12 cellular contexts compared by ENCODE assay signal in the genomic region with DNA sequence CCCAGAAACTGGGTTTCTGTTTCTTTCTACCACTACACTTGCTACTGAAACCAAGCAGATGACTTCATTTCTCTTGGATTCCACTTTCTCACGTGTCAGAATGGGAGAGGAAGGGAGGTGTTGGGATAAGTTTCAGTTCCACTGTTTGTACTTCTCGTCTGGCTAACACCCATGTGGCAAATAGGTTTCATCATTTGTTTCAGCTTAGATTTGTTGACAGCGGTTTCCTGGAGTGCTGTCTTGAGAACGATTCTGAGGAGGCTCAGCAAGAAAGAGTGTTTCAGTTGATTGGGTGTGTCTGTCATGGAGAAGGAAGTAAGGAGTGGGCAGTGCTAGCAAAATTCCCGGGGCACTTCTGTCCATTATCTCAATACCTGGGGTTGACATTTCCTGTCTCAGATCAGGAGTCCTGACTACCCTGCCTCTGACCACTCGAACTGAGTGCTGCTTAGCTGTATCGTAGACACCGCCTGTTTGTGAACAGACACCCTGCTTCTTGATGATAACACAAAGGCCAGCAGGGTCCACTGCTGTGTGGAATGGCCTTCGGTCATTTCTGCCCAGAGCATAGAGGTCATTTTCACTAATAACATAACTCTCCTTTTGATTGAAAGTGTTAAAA. TPM values are rescaled to one million over a fixed set of nuclear protein-coding genes. Genes with fewer than 3 reads are reported as not detected.
DNase-seq lines count a peak whose midpoint lies in the region; ATAC-seq, FAIRE-seq and TF ChIP-seq lines count a peak whose summit lies in the region.
"Not testable (repeated sequence)": the region's sequence is repeated elsewhere in the genome, so short reads cannot be mapped to it uniquely, and the experiment has no call there.
"Had no signal": no experiment of that assay in that cellular context is flagged by ENCODE, and none has a peak within 500 bp of the region (broad histone marks: within the 10 kb centered on the region; RNA-seq: fewer than 3 reads in every experiment).

No MANE protein-coding gene starts in this region.

- H4K8ac ChIP-seq in IMR-90 (ENCODE audit: low read depth in 2 of 2, low read length in 2 of 2) = not testable (repeated sequence)

- not testable (repeated sequence) for H3K27me3 ChIP-seq in IMR-90 (ENCODE audit: control insufficient read depth, insufficient read depth, low read length); K562 (ENCODE audit: control insufficient read depth in 2 of 2, insufficient read depth in 2 of 2, low read length in 2 of 2); lung (ENCODE audit: control insufficient read depth, insufficient read depth); pancreas; upper lobe of left lung

- H4K20me1 ChIP-seq in IMR-90 (ENCODE audit: insufficient read depth, low read length); K562 (replicated peaks; ENCODE audit: control insufficient read depth, insufficient read depth, low read length): not testable (repeated sequence)

- not testable (repeated sequence) for TF ChIP-seq POLR2A in IMR-90 (IDR thresholded peaks at IDR 0.05; ENCODE audit: low read depth, low read length); K562 (conservative IDR thresholded peaks at IDR 0.05); upper lobe of left lung (IDR thresholded peaks at IDR 0.05)

- not testable (repeated sequence) for H2AK5ac ChIP-seq in IMR-90 (ENCODE audit: low read depth, low read length)

- not testable (repeated sequence) for H3K56ac ChIP-seq in IMR-90 (ENCODE audit: extremely low read depth, insufficient read depth, low read length)

- not testable (repeated sequence) for H2AFZ ChIP-seq in IMR-90 (replicated peaks; ENCODE audit: low read length, poor library complexity); K562 (ENCODE audit: low read depth, low read length)

- not testable (repeated sequence) for H3K4ac ChIP-seq in IMR-90 (ENCODE audit: low read depth, low read length)

- not testable (repeated sequence) for H3K4me2 ChIP-seq in IMR-90 (ENCODE audit: low read depth, low read length); K562 (ENCODE audit: insufficient read depth, low read length)

- not testable (repeated sequence) for H3K18ac ChIP-seq in IMR-90 (ENCODE audit: low read depth, low read length)

- in situ Hi-C loops in IMR-90 (cut with MboI; ENCODE audit: low sequenced_read_pairs); K562 (cut with MboI): not testable (repeated sequence)

- H3K27ac ChIP-seq in IMR-90 (ENCODE audit: insufficient read depth, low read length); K562 (ENCODE audit: extremely low read depth, low read depth, low read length); lung (ENCODE audit: low read depth in 1 of 2, low read length in 1 of 2); pancreas; upper lobe of left lung: not testable (repeated sequence)

- not testable (repeated sequence) for H2BK20ac ChIP-seq in IMR-90 (ENCODE audit: low read depth, low read length)

- H3K79me1 ChIP-seq in IMR-90 (ENCODE audit: low read depth in 1 of 2, low read length in 2 of 2) = not testable (repeated sequence)

- H4K91ac ChIP-seq in IMR-90 (ENCODE audit: insufficient read depth, low read depth, low read length) = not testable (repeated sequence)

- not testable (repeated sequence) for H3K4me1 ChIP-seq in IMR-90 (ENCODE audit: control insufficient read depth, insufficient read depth, low read length); K562 (replicated peaks in 1 of 2; ENCODE audit: control insufficient read depth in 2 of 2, insufficient read depth in 2 of 2, low read length in 2 of 2); lung (ENCODE audit: control insufficient read depth in 2 of 2, insufficient read depth in 2 of 2, low read length in 2 of 2); pancreas; upper lobe of left lung

- not testable (repeated sequence) for TF ChIP-seq RAD21 in IMR-90 (IDR thresholded peaks at IDR 0.05; ENCODE audit: low read length); K562 (CRISPR knock-in tag; conservative IDR thresholded peaks at IDR 0.05 in 1 of 2, IDR thresholded peaks at IDR 0.05 in 1 of 2)

- not testable (repeated sequence) for H2BK120ac ChIP-seq in IMR-90 (ENCODE audit: low read depth, low read length)

- not testable (repeated sequence) for TF ChIP-seq CTCF in IMR-90 (conservative IDR thresholded peaks at IDR 0.05; ENCODE audit: low read depth, low read length); K562 (IDR thresholded peaks at IDR 0.05 in 2 of 3, conservative IDR thresholded peaks at IDR 0.05 in 1 of 3; ENCODE audit: insufficient read depth in 2 of 3, low read depth in 1 of 3, low read length in 3 of 3); lung (IDR thresholded peaks at IDR 0.05; ENCODE audit: control extremely low read depth, extremely low read depth); pancreas (IDR thresholded peaks at IDR 0.05); upper lobe of left lung (IDR thresholded peaks at IDR 0.05)

- not testable (repeated sequence) for DNase-seq in IMR-90; K562 (ENCODE audit: extremely low read depth in 1 of 4, low spot score in 3 of 4); Right ventricle myocardium inferior (ENCODE audit: missing footprints); left cardiac atrium; left lobe of liver (ENCODE audit: low spot score); lung (ENCODE audit: low spot score); pancreas; upper lobe of left lung

- H3K79me2 ChIP-seq in K562 (ENCODE audit: control insufficient read depth, insufficient read depth, low read length) = not testable (repeated sequence)

- not testable (repeated sequence) for H3K14ac ChIP-seq in IMR-90 (replicated peaks; ENCODE audit: low read depth, low read length)

- H4K5ac ChIP-seq in IMR-90 (ENCODE audit: low read depth, low read length) = not testable (repeated sequence)

- H3K36me3 ChIP-seq in IMR-90 (ENCODE audit: control insufficient read depth, insufficient read depth, low read length); K562 (ENCODE audit: control insufficient read depth, insufficient read depth, low read length); lung (ENCODE audit: control insufficient read depth in 2 of 2, insufficient read depth in 2 of 2, low read length in 2 of 2); pancreas; upper lobe of left lung: not testable (repeated sequence)

- ATAC-seq in IMR-90 (ENCODE audit: low read depth) = peak; percentile 80
- peak; percentile 95 for ATAC-seq in K562
- peak; percentile 92 for ATAC-seq in Right ventricle myocardium inferior
- peak; percentile 61 to 88 for ATAC-seq in left cardiac atrium
- peak; percentile 71 for ATAC-seq in left lobe of liver
- peak; percentile 85 for ATAC-seq in lung (ENCODE audit: insufficient read depth, low FRiP score)
- peak in 3 of 4 donors; percentile 59 to 85 (median 81) for ATAC-seq in pancreas
- peak; percentile 93 to 94 for ATAC-seq in upper lobe of left lung (ENCODE audit: low FRiP score in 2 of 2)

- not testable (repeated sequence) for H3K23ac ChIP-seq in IMR-90 (ENCODE audit: low read depth, low read length)

- intact Hi-C loops in IMR-90 (cut with micrococcal nuclease); K562 (cut with micrococcal nuclease); Right ventricle myocardium inferior (cut with DNase I); left cardiac atrium (cut with DNase I); pancreas (cut with DNase I): not testable (repeated sequence)

- not testable (repeated sequence) for TF ChIP-seq EP300 in K562 (IDR thresholded peaks at IDR 0.05; ENCODE audit: low read length); upper lobe of left lung (IDR thresholded peaks at IDR 0.05)

- H3K9ac ChIP-seq in IMR-90 (ENCODE audit: low read depth, low read length); K562 (ENCODE audit: insufficient read depth in 1 of 2, low read depth in 2 of 2, low read length in 2 of 2): not testable (repeated sequence)

- POLR2A ChIA-PET in IMR-90 (lab: Charles Lee; ENCODE audit: unreplicated experiment); K562 (lab: Yijun Ruan, JAX): not testable (repeated sequence)

- CTCF ChIA-PET in IMR-90 (lab: Yijun Ruan, JAX); K562 (lab: Yijun Ruan, JAX; ENCODE audit: low intra/inter-chr PET ratio): not testable (repeated sequence)

- H2BK15ac ChIP-seq in IMR-90 (ENCODE audit: low read depth, low read length) = not testable (repeated sequence)

- H3K9me1 ChIP-seq in IMR-90 (ENCODE audit: insufficient read depth, low read length); K562 (ENCODE audit: control insufficient read depth, insufficient read depth, low read length): not testable (repeated sequence)

- not testable (repeated sequence) for BruUV-seq in IMR-90 (replicated peaks; lab: Mats Ljungman, UMichigan); K562 (replicated peaks; lab: Mats Ljungman, UMichigan)

- not testable (repeated sequence) for H2AK9ac ChIP-seq in IMR-90 (replicated peaks; ENCODE audit: low read depth, low read length, poor library complexity)

- H2BK5ac ChIP-seq in IMR-90 (ENCODE audit: low read depth, low read length, poor library complexity, severe bottlenecking) = not testable (repeated sequence)

- not testable (repeated sequence) for FAIRE-seq in K562 (lab: Jason Lieb, UNC); pancreas (lab: Jason Lieb, UNC)

- not testable (repeated sequence) for H3K9me3 ChIP-seq in IMR-90 (ENCODE audit: control insufficient read depth, insufficient read depth, low read length); K562 (replicated peaks; ENCODE audit: control insufficient read depth, insufficient read depth, low read depth, low read length); lung (ENCODE audit: control insufficient read depth in 2 of 2, insufficient read depth in 1 of 2, low read length in 1 of 2); pancreas; upper lobe of left lung

- no CpG with 5 or more reads among the region's 9 CpGs for WGBS in IMR-90 (ENCODE audit: extremely low coverage in 2 of 2, insufficient read length in 1 of 2), 2 experiments
- WGBS in K562 (ENCODE audit: insufficient coverage, low coverage, missing lambda C conversion rate) = no CpG with 5 or more reads among the region's 9 CpGs
- no CpG with 5 or more reads among the region's 9 CpGs for WGBS in lung, 2 donors
- no CpG with 5 or more reads among the region's 9 CpGs for WGBS in pancreas, 2 donors
- no CpG with 5 or more reads among the region's 9 CpGs for WGBS in upper lobe of left lung, 2 donors

- not testable (repeated sequence) for H3K4me3 ChIP-seq in IMR-90 (ENCODE audit: insufficient read depth, low read depth, low read length); K562; lung; pancreas; upper lobe of left lung

- dilution Hi-C loops in IMR-90 (cut with HindIII; ENCODE audit: low sequenced_read_pairs, unreplicated experiment) = not testable (repeated sequence)

RNA-seq across cellular contexts. Expression of gene NCF1, which starts 29.8 kb away (rescaled TPM):
- not detected in 2 replicates for total RNA-seq in IMR-90 (2012; rRNA removed)
- polyA plus RNA-seq in IMR-90 (2012; rRNA removed) = not detected in 2 replicates
- 0.01 TPM in 1 of 2 replicates, not detected in the other for polyA plus RNA-seq in IMR-90 (2012; cell fraction: cytosol; rRNA removed)
- polyA plus RNA-seq in IMR-90 (2012; cell fraction: nucleus; rRNA removed; ENCODE audit: low replicate concordance) = 0.18 and 0.25 TPM in 2 replicates
- total RNA-seq in K562 (2011; cell fraction: chromatin; rRNA removed; ENCODE audit: low replicate concordance) = not detected in 2 replicates
- total RNA-seq in K562 (2011; cell fraction: nucleolus; rRNA removed) = not detected in 2 replicates
- 0.99 TPM in 1 of 2 replicates, not detected in the other for total RNA-seq in K562 (2011; cell fraction: nucleoplasm; rRNA removed)
- total RNA-seq in K562 (2014; rRNA removed) = 0.29 TPM in 1 of 2 replicates, not detected in the other
- not detected in 2 replicates for total RNA-seq in K562 (2014; rRNA removed; fragmentation: Illumina TruSeq; extraction: Trizol)
- total RNA-seq in K562 (2015; rRNA removed; fragmentation: Illumina TruSeq; extraction: Trizol) = 0.19 TPM in 1 of 2 replicates, not detected in the other
- total RNA-seq in K562 (2021) = 0.29 TPM in 1 of 2 replicates, not detected in the other
- 0.07 TPM in 1 of 2 replicates, not detected in the other for polyA plus RNA-seq in K562 (2011; rRNA removed)
- 0.03 and 0.09 TPM in 2 replicates for polyA plus RNA-seq in K562 (2011; cell fraction: cytosol; rRNA removed)
- polyA plus RNA-seq in K562 (2011; cell fraction: nucleus; rRNA removed) = 0.14 and 0.49 TPM in 2 replicates
- 0.33 and 0.39 TPM in 2 replicates for polyA plus RNA-seq in K562 (2012)
- not detected in 2 replicates for polyA plus RNA-seq in K562 (2014; fragmentation: Illumina TruSeq; extraction: Trizol)
- polyA plus RNA-seq in K562 (2014; fragmentation: Nextera tagmentation; extraction: Ambion mirVana) = not detected
- polyA plus RNA-seq in K562 (2014; rRNA removed) = 0.26 TPM in 1 of 2 replicates, not detected in the other
- 0.12 and 0.21 TPM in 2 replicates for polyA minus RNA-seq in K562 (2011; rRNA and poly(A)+ RNA removed)
- polyA minus RNA-seq in K562 (2011; cell fraction: cytosol; rRNA and poly(A)+ RNA removed) = not detected in 2 replicates
- 0.13 TPM in 1 of 2 replicates, not detected in the other for polyA minus RNA-seq in K562 (2011; cell fraction: nucleus; rRNA and poly(A)+ RNA removed)
- total RNA-seq in Right ventricle myocardium inferior = 4.2 TPM
- 10 to 100 TPM in 1 of 2 donors, 1 to 10 TPM in 1; 1.9 to 10.8 TPM for total RNA-seq in left cardiac atrium
- total RNA-seq in left lobe of liver = 1.0 TPM
- 10 to 100 TPM in 1 of 2 donors, 1 to 10 TPM in 1; 8.3 to 46.2 TPM for total RNA-seq in lung
- 10 to 100 TPM; 23.8 to 91.9 TPM for polyA plus RNA-seq in lung
- total RNA-seq in pancreas = 1 to 10 TPM in 3 of 6 donors, under 1 TPM in 2, not detected in 1; 0.32 to 4.6 (median 1.3) TPM
- 1 to 10 TPM in 1 of 2 donors, under 1 TPM in 1; 0.99 to 1.1 TPM for polyA plus RNA-seq in pancreas
- 10 to 100 TPM in 5 of 6 donors, 1 to 10 TPM in 1; 6.1 to 61.8 (median 37.2) TPM for total RNA-seq in upper lobe of left lung
- total RNA-seq: Caco-2, GM23248, H4 had no signal
- polyA plus RNA-seq: BJ, GM23248 had no signal
